ENCODE assay signal across 15 cellular contexts in the genomic region with DNA sequence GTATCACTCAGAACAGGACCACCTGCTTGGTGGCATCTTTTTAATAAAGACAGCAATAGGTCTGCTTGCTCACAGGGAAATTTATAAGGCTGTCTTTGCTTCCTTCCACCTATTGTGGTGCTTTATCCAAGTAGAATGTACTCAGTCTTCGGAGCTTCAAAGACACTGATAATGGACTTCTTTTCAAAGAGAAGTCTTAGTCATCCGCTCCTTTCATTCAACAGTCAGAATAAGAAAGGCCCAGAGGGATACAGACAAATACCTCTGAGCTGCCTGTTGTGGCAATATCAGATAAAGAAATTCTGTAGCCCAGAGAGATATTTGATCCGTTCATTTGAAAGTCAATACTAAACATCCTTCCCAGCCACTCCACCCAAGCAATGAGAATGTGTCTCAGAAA.
DNase-seq lines count a peak whose midpoint lies in the region; ATAC-seq and TF ChIP-seq lines count a peak whose summit lies in the region.
"Had no signal": no experiment of that assay in that cellular context is flagged by ENCODE, and none has a peak within 500 bp of the region (broad histone marks: within the 10 kb centered on the region; RNA-seq: fewer than 3 reads in every experiment).

No MANE protein-coding gene starts in this region.

- H3K36me3 ChIP-seq in GM23338 (ENCODE audit: insufficient read depth), result no peaks in the 10 kb centered on the region
- no peaks in the 10 kb centered on the region for H3K36me3 ChIP-seq in HUES64 (ENCODE audit: insufficient read depth, low read length)
- no peaks in the 10 kb centered on the region for H3K36me3 ChIP-seq in neural progenitor cell
- no peaks in the 10 kb centered on the region for H3K36me3 ChIP-seq in GM23248 (ENCODE audit: low read depth)

- H3K9ac ChIP-seq in HUES64 (ENCODE audit: low read depth, low read length), result peak overlapping the region; percentile 57; the same call in 1 of the 2 replicates
- no peak overlapping the region for H3K9ac ChIP-seq in neural progenitor cell
- no peak overlapping the region for H3K9ac ChIP-seq in GM23248

- H3K4me1 ChIP-seq in GM23338 (ENCODE audit: insufficient read depth), result peaks cover 27% of the 10 kb centered on the region
- peaks cover 39% of the 10 kb centered on the region for H3K4me1 ChIP-seq in HUES64 (ENCODE audit: insufficient read depth, low read length)
- H3K4me1 ChIP-seq in neural progenitor cell, result peaks cover 19% of the 10 kb centered on the region
- H3K4me1 ChIP-seq in GM23248 (ENCODE audit: insufficient read depth), result no peaks in the 10 kb centered on the region

- H4K20me1 ChIP-seq in GM23338 (replicated peaks; ENCODE audit: insufficient read depth) (no peaks in the 10 kb centered on the region), neural progenitor cell (ENCODE audit: low read depth) (no peaks in the 10 kb centered on the region), GM23248 (ENCODE audit: insufficient read depth) (no peaks in the 10 kb centered on the region)

- ATAC-seq in GM23338, result peak; percentile 86
- ATAC-seq in activated naive CD4-positive, alpha-beta T cell treated with anti-CD3 and anti-CD28 coated beads, Interleukin-2, amount 50 U/mL, for 72 hours, result no peak

- H3K4me2 ChIP-seq in GM23338 (peak overlapping the region; percentile 41), neural progenitor cell (peak overlapping the region; percentile 54), GM23248 (ENCODE audit: unreplicated experiment) (no peak overlapping the region)

- in situ Hi-C loops in GM23248 (cut with MboI), result no loop called here

- 5% methylated on average over 3 of the region's 3 CpGs for WGBS in HUES64
- 49 to 54% methylated on average over 3 of the region's 3 CpGs for WGBS in GM23248 (ENCODE audit: low coverage in 1 of 2, low lambda C conversion rate in 2 of 2, missing lambda C conversion rate in 2 of 2), 2 experiments

- H3K4me1 Mint-ChIP-seq in GM23338, result peaks cover 41% of the 10 kb centered on the region
- H3K4me1 Mint-ChIP-seq in neural progenitor cell, result peaks cover 23% of the 10 kb centered on the region
- no peaks in the 10 kb centered on the region for H3K4me1 Mint-ChIP-seq in activated T-helper 1 cell treated with anti-CD3 and anti-CD28 coated beads, Interleukin-12 subunit alpha, Interleukin-12 subunit beta, Interleukin-2, Interleukin-4 antibody, amounts not matched to agents 30 ng/mL and 10 ng/mL and 1 ng/mL, durations not matched to agents 14 hours and 24 hours and 36 hours (ENCODE audit: low read depth)
- H3K4me1 Mint-ChIP-seq: CD14-positive monocyte had no signal

- DNase-seq in GM23338 (ENCODE audit: low spot score) (peak; percentile 74), iPS DF 4.7 (ENCODE audit: extremely low read depth, low spot score) (peak; percentile 30), neural progenitor cell (ENCODE audit: low spot score) (peak; percentile 47), GM23248 (no peak), RPMI8226 (no peak)
- DNase-seq in activated T-helper 1 cell treated with anti-CD3 and anti-CD28 coated beads, Interleukin-12 subunit alpha, Interleukin-12 subunit beta, Interleukin-2, Interleukin-4 antibody, amounts not matched to agents 30 ng/mL and 10 ng/mL and 1 ng/mL, durations not matched to agents 14 hours and 24 hours and 36 hours (ENCODE audit: low spot score), result no peak
- no peak for DNase-seq in activated naive CD4-positive, alpha-beta T cell treated with anti-CD3 and anti-CD28 coated beads, Interleukin-2, amount 50 U/mL, for 72 hours (ENCODE audit: low spot score in 2 of 2)
- DNase-seq: COR-L47, KG1, NCI-H1092 treated with DMSO at 0.1 percent for 48 hours, NCI-H1930, NCI-H226, NCI-H526 treated with DMSO at 0.1 percent for 48 hours had no signal

- H3K4me3 Mint-ChIP-seq in GM23338, result peak overlapping the region; percentile 9
- peak overlapping the region; percentile 49 for H3K4me3 Mint-ChIP-seq in neural progenitor cell
- H3K4me3 Mint-ChIP-seq in activated T-helper 1 cell treated with anti-CD3 and anti-CD28 coated beads, Interleukin-12 subunit alpha, Interleukin-12 subunit beta, Interleukin-2, Interleukin-4 antibody, amounts not matched to agents 30 ng/mL and 10 ng/mL and 1 ng/mL, durations not matched to agents 14 hours and 24 hours and 36 hours, result no peak overlapping the region
- H3K4me3 Mint-ChIP-seq: CD14-positive monocyte had no signal

- H2AFZ ChIP-seq in GM23338 (no peak overlapping the region), neural progenitor cell (replicated peaks) (no peak overlapping the region), GM23248 (no peak overlapping the region)

- H3K27ac Mint-ChIP-seq in GM23338 (peak overlapping the region; percentile 96), neural progenitor cell (peak overlapping the region; percentile 69)
- H3K27ac Mint-ChIP-seq in activated T-helper 1 cell treated with anti-CD3 and anti-CD28 coated beads, Interleukin-12 subunit alpha, Interleukin-12 subunit beta, Interleukin-2, Interleukin-4 antibody, amounts not matched to agents 30 ng/mL and 10 ng/mL and 1 ng/mL, durations not matched to agents 14 hours and 24 hours and 36 hours, result no peak overlapping the region
- no peak overlapping the region for H3K27ac Mint-ChIP-seq in activated naive CD4-positive, alpha-beta T cell treated with anti-CD3 and anti-CD28 coated beads, Interleukin-2, amount 50 U/mL, for 72 hours

- H3K9me3 ChIP-seq in HUES64 (ENCODE audit: insufficient read depth, low read depth, low read length) (no peaks in the 10 kb centered on the region; the same call in 1 of the 2 replicates), neural progenitor cell (ENCODE audit: low read depth) (no peaks in the 10 kb centered on the region), GM23248 (ENCODE audit: low read depth) (no peaks in the 10 kb centered on the region)

- no peaks in the 10 kb centered on the region for H3F3A ChIP-seq in GM23338 (replicated peaks; ENCODE audit: low read depth)
- peaks cover 24% of the 10 kb centered on the region for H3F3A ChIP-seq in neural progenitor cell (ENCODE audit: low read depth)
- H3F3A ChIP-seq in GM23248 (ENCODE audit: insufficient read depth), result no peaks in the 10 kb centered on the region

- H3K27ac ChIP-seq in GM23338 (ENCODE audit: low read depth) (peak overlapping the region; percentile 89), HUES64 (ENCODE audit: low read depth, low read length) (peak overlapping the region; percentile 96), neural progenitor cell (no peak overlapping the region), GM23248 (no peak overlapping the region)

- intact Hi-C loops in activated T-helper 1 cell treated with anti-CD3 and anti-CD28 coated beads, Interleukin-12 subunit alpha, Interleukin-12 subunit beta, Interleukin-2, Interleukin-4 antibody, amounts not matched to agents 30 ng/mL and 10 ng/mL and 1 ng/mL, durations not matched to agents 14 hours and 24 hours and 36 hours (cut with micrococcal nuclease), result no loop called here

- TF ChIP-seq CTCF in GM23338 (conservative IDR thresholded peaks at IDR 0.05; ENCODE audit: low read depth in 2 of 2), result no peak
- no peak for TF ChIP-seq CTCF in neural progenitor cell (IDR thresholded peaks at IDR 0.05)

- H3K9me2 ChIP-seq in GM23338 (ENCODE audit: insufficient read depth) (no peaks in the 10 kb centered on the region), GM23248 (ENCODE audit: insufficient read depth) (no peaks in the 10 kb centered on the region)

- H3K9me3 Mint-ChIP-seq in GM23338 (no peaks in the 10 kb centered on the region), neural progenitor cell (peaks cover 12% of the 10 kb centered on the region)
- H3K9me3 Mint-ChIP-seq in activated T-helper 1 cell treated with anti-CD3 and anti-CD28 coated beads, Interleukin-12 subunit alpha, Interleukin-12 subunit beta, Interleukin-2, Interleukin-4 antibody, amounts not matched to agents 30 ng/mL and 10 ng/mL and 1 ng/mL, durations not matched to agents 14 hours and 24 hours and 36 hours, result no peaks in the 10 kb centered on the region
- no peaks in the 10 kb centered on the region for H3K9me3 Mint-ChIP-seq in activated naive CD4-positive, alpha-beta T cell treated with anti-CD3 and anti-CD28 coated beads, Interleukin-2, amount 50 U/mL, for 72 hours

- no peaks in the 10 kb centered on the region for H3K27me3 Mint-ChIP-seq in GM23338 (ENCODE audit: insufficient read depth, low read depth, poor library complexity)
- H3K27me3 Mint-ChIP-seq in neural progenitor cell (ENCODE audit: insufficient read depth, low read depth), result no peaks in the 10 kb centered on the region
- no peaks in the 10 kb centered on the region for H3K27me3 Mint-ChIP-seq in activated T-helper 1 cell treated with anti-CD3 and anti-CD28 coated beads, Interleukin-12 subunit alpha, Interleukin-12 subunit beta, Interleukin-2, Interleukin-4 antibody, amounts not matched to agents 30 ng/mL and 10 ng/mL and 1 ng/mL, durations not matched to agents 14 hours and 24 hours and 36 hours (ENCODE audit: insufficient read depth)

- H3K36me3 Mint-ChIP-seq in GM23338 (ENCODE audit: low read depth), result peaks cover 6% of the 10 kb centered on the region; the same call in 2 of the 3 replicates
- peaks cover 5% of the 10 kb centered on the region for H3K36me3 Mint-ChIP-seq in neural progenitor cell
- H3K36me3 Mint-ChIP-seq in activated T-helper 1 cell treated with anti-CD3 and anti-CD28 coated beads, Interleukin-12 subunit alpha, Interleukin-12 subunit beta, Interleukin-2, Interleukin-4 antibody, amounts not matched to agents 30 ng/mL and 10 ng/mL and 1 ng/mL, durations not matched to agents 14 hours and 24 hours and 36 hours (ENCODE audit: low read depth), result no peaks in the 10 kb centered on the region
- H3K36me3 Mint-ChIP-seq in activated naive CD4-positive, alpha-beta T cell treated with anti-CD3 and anti-CD28 coated beads, Interleukin-2, amount 50 U/mL, for 72 hours, result no peaks in the 10 kb centered on the region
- H3K36me3 Mint-ChIP-seq: CD14-positive monocyte had no signal

- H3K79me2 ChIP-seq in GM23338 (replicated peaks; ENCODE audit: insufficient read depth) (no peaks in the 10 kb centered on the region), neural progenitor cell (ENCODE audit: low read depth) (no peaks in the 10 kb centered on the region), GM23248 (ENCODE audit: insufficient read depth) (no peaks in the 10 kb centered on the region)

- no peaks in the 10 kb centered on the region for H3K27me3 ChIP-seq in GM23338 (ENCODE audit: insufficient read depth)
- H3K27me3 ChIP-seq in HUES64 (ENCODE audit: insufficient read depth, low read length), result no peaks in the 10 kb centered on the region
- no peaks in the 10 kb centered on the region for H3K27me3 ChIP-seq in neural progenitor cell
- no peaks in the 10 kb centered on the region for H3K27me3 ChIP-seq in GM23248 (replicated peaks; ENCODE audit: insufficient read depth)

- H3K4me3 ChIP-seq in GM23338 (0 out of 2 replicates have a peak overlapping the region, but pooled peaks have one; percentile 7), HUES64 (ENCODE audit: low read length) (peak overlapping the region; percentile 15; the same call in 1 of the 2 replicates), neural progenitor cell (no peak overlapping the region), GM23248 (no peak overlapping the region)

TF ChIP-seq in GM23338, 12 proteins besides CTCF, POLR2A, EP300 and RAD21 (continues in another document):
- no peak for TF ChIP-seq POLR2AphosphoS5 (IDR thresholded peaks at IDR 0.05; ENCODE audit: low read depth)
- TF ChIP-seq ZNF331 (CRISPR knock-in tag; IDR thresholded peaks at IDR 0.05; ENCODE audit: low read depth), result no peak

Comparison
In these comparisons a context has a peak if more than half of its experiments do, and no peak if none do; other contexts are left out.
1. DNase-seq: peak in GM23338 (single experiment), iPS DF 4.7 (single experiment) and neural progenitor cell (single experiment); none in GM23248 (single experiment), activated T-helper 1 cell treated with anti-CD3 and anti-CD28 coated beads, Interleukin-12 subunit alpha, Interleukin-12 subunit beta, Interleukin-2, Interleukin-4 antibody, amounts not matched to agents 30 ng/mL and 10 ng/mL and 1 ng/mL, durations not matched to agents 14 hours and 24 hours and 36 hours (single experiment), activated naive CD4-positive, alpha-beta T cell treated with anti-CD3 and anti-CD28 coated beads, Interleukin-2, amount 50 U/mL, for 72 hours (0 of 2) and RPMI8226 (single experiment).
2. H3K27ac ChIP-seq: peak in GM23338 (single experiment) and HUES64 (single experiment); none in neural progenitor cell (single experiment) and GM23248 (single experiment).
3. H3K4me3 ChIP-seq: peak in GM23338 (single experiment) and HUES64 (single experiment); none in neural progenitor cell (single experiment) and GM23248 (single experiment).
4. H3K27ac Mint-ChIP-seq: peak in GM23338 (single experiment) and neural progenitor cell (single experiment); none in activated T-helper 1 cell treated with anti-CD3 and anti-CD28 coated beads, Interleukin-12 subunit alpha, Interleukin-12 subunit beta, Interleukin-2, Interleukin-4 antibody, amounts not matched to agents 30 ng/mL and 10 ng/mL and 1 ng/mL, durations not matched to agents 14 hours and 24 hours and 36 hours (single experiment) and activated naive CD4-positive, alpha-beta T cell treated with anti-CD3 and anti-CD28 coated beads, Interleukin-2, amount 50 U/mL, for 72 hours (0 of 2).